Comparison of ENCODE assay signal across 26 cellular contexts in genomic region chr21:43940672-43941071, GRCh38.
"Had no signal": no experiment of that assay in that cellular context is flagged by ENCODE, and none has a peak within 500 bp of the region (broad histone marks: within the 10 kb centered on the region; RNA-seq: fewer than 3 reads in every experiment).

No MANE protein-coding gene starts in this region.

- H3K36me3 Mint-ChIP-seq: activated naive CD4-positive, alpha-beta T cell treated with anti-CD3 and anti-CD28 coated beads, Interleukin-2, amount 50 U/mL, for 72 hours; WTC11 had no signal

- H3K27me3 ChIP-seq: ascending aorta, body of pancreas had no signal

- H3K27me3 Mint-ChIP-seq: activated CD4-positive, alpha-beta T cell treated with anti-CD3 and anti-CD28 coated beads, Interleukin-2, amount 10 ng/mL, durations not matched to agents 24 days and 14 days; activated CD8-positive, alpha-beta memory T cell treated with anti-CD3 and anti-CD28 coated beads, Interleukin-2, amount 10 ng/mL, durations not matched to agents 7 days and 5 days; activated naive CD8-positive, alpha-beta T cell treated with anti-CD3 and anti-CD28 coated beads, Interleukin-2, amount 50 U/mL, for 24 hours; T-cell had no signal

- H3K9ac ChIP-seq: KMS-11 had no signal

- H3K27ac ChIP-seq: ascending aorta, body of pancreas, KMS-11, SK-N-MC had no signal

- H3K4me3 Mint-ChIP-seq: activated CD4-positive, alpha-beta T cell treated with anti-CD3 and anti-CD28 coated beads, Interleukin-2, amount 10 ng/mL, durations not matched to agents 24 days and 14 days; activated CD8-positive, alpha-beta memory T cell treated with anti-CD3 and anti-CD28 coated beads, Interleukin-2, amount 10 ng/mL, durations not matched to agents 7 days and 5 days; activated naive CD8-positive, alpha-beta T cell treated with anti-CD3 and anti-CD28 coated beads, Interleukin-2, amount 50 U/mL, for 24 hours; activated T-cell treated with anti-CD3 and anti-CD28 coated beads, Interleukin-2, amount 50 U/mL, for 4 hours; T-cell; WTC11 had no signal

- H3K9me3 ChIP-seq: ascending aorta, body of pancreas had no signal

- DNase-seq: activated CD4-positive, alpha-beta T cell treated with anti-CD3 and anti-CD28 coated beads, Interleukin-2, amount 10 ng/mL, durations not matched to agents 24 days and 14 days; activated CD4-positive, alpha-beta T cell treated with anti-CD3 and anti-CD28 coated beads, Interleukin-2, amount 50 U/mL, for 48 hours; activated CD4-positive, CD25-positive, alpha-beta regulatory T cell treated with anti-CD3 and anti-CD28 coated beads, Interleukin-2, amount 50 U/mL, for 72 hours; activated CD8-positive, alpha-beta memory T cell treated with anti-CD3 and anti-CD28 coated beads, Interleukin-2, amount 10 ng/mL, durations not matched to agents 7 days and 5 days; activated effector memory CD4-positive, alpha-beta T cell treated with anti-CD3 and anti-CD28 coated beads, Interleukin-2, amount 50 U/mL, for 16 hours; activated naive CD4-positive, alpha-beta T cell treated with Interleukin-2 at 50 U/mL for 16 hours; activated naive CD8-positive, alpha-beta T cell treated with anti-CD3 and anti-CD28 coated beads, Interleukin-2, amount 50 U/mL, for 24 hours; activated T-cell treated with anti-CD3 and anti-CD28 coated beads, Interleukin-2, amount 50 U/mL, for 4 hours; amniotic stem cell; body of pancreas; NCI-H1092; NCI-H1417; NCI-H1930; NCI-H2107; NCI-H2171 treated with DMSO at 0.1 percent for 48 hours; NCI-H226; NCI-H526; NCI-H774; RPMI8226; T-cell had no signal

- H3K4me2 ChIP-seq: KMS-11 had no signal

- H3K27ac Mint-ChIP-seq: activated CD4-positive, alpha-beta T cell treated with anti-CD3 and anti-CD28 coated beads, Interleukin-2, amount 10 ng/mL, durations not matched to agents 24 days and 14 days; activated CD8-positive, alpha-beta memory T cell treated with anti-CD3 and anti-CD28 coated beads, Interleukin-2, amount 10 ng/mL, durations not matched to agents 7 days and 5 days; activated naive CD8-positive, alpha-beta T cell treated with anti-CD3 and anti-CD28 coated beads, Interleukin-2, amount 50 U/mL, for 24 hours; T-cell; WTC11 had no signal

- ATAC-seq: activated CD8-positive, alpha-beta memory T cell treated with anti-CD3 and anti-CD28 coated beads, Interleukin-2, amount 10 ng/mL, durations not matched to agents 7 days and 5 days; activated naive CD4-positive, alpha-beta T cell treated with anti-CD3 and anti-CD28 coated beads, Interleukin-2, amount 50 U/mL, for 72 hours; activated naive CD8-positive, alpha-beta T cell treated with anti-CD3 and anti-CD28 coated beads, Interleukin-2, amount 50 U/mL, for 24 hours; activated T-cell treated with anti-CD3 and anti-CD28 coated beads, Interleukin-2, amount 50 U/mL, for 4 hours; body of pancreas; Right ventricle myocardium inferior; T-cell; WTC11 had no signal

- H3K4me3 ChIP-seq: ascending aorta, body of pancreas, SK-N-MC had no signal

- H3K36me3 ChIP-seq: ascending aorta had no signal
